11 cellular contexts compared by ENCODE assay signal in genomic region chr15:74653426-74654082, GRCh38. TPM values are rescaled to one million over a fixed set of nuclear protein-coding genes. Genes with fewer than 3 reads are reported as not detected.
A peak's percentile ranks its signal among the peaks of the same experiment; 100 is the strongest.
DNase-seq lines count a peak whose midpoint lies in the region; ATAC-seq and TF ChIP-seq lines count a peak whose summit lies in the region.
"Had no signal": no experiment of that assay in that cellular context is flagged by ENCODE, and none has a peak within 500 bp of the region (broad histone marks: within the 10 kb centered on the region; RNA-seq: fewer than 3 reads in every experiment).

No MANE protein-coding gene starts in this region.

- peaks cover 71% of the 10 kb centered on the region for H3K4me1 ChIP-seq in BLaER1
- H3K4me1 ChIP-seq in mucosa of descending colon (ENCODE audit: low read depth), result peaks cover 33% of the 10 kb centered on the region

- H3K27me3 ChIP-seq in BLaER1 (no peaks in the 10 kb centered on the region), dorsolateral prefrontal cortex (no peaks in the 10 kb centered on the region)

- TF ChIP-seq CTCF in dorsolateral prefrontal cortex (IDR thresholded peaks at IDR 0.05 in 54 of 56, conservative IDR thresholded peaks at IDR 0.05 in 2 of 56; ENCODE audit: low read depth in 1 of 56, partially characterized antibody in 56 of 56) (no peak), mucosa of descending colon (IDR thresholded peaks at IDR 0.05) (no peak)

- ATAC-seq in mucosa of descending colon (peak; percentile 63), HG02870 (IDR thresholded peaks at IDR 0.05; ENCODE audit: unreplicated experiment) (no peak), GM21576 (IDR thresholded peaks at IDR 0.05; ENCODE audit: unreplicated experiment) (no peak)

- H3K36me3 ChIP-seq in BLaER1, result peaks cover 32% of the 10 kb centered on the region; the same call in 1 of the 2 replicates
- no peaks in the 10 kb centered on the region for H3K36me3 ChIP-seq in mucosa of descending colon (ENCODE audit: low read depth)

- no peak overlapping the region for H3K4me3 ChIP-seq in BLaER1
- no peak overlapping the region for H3K4me3 ChIP-seq in dorsolateral prefrontal cortex
- H3K4me3 ChIP-seq in mucosa of descending colon, result no peak overlapping the region

- peaks cover 96% of the 10 kb centered on the region for H4K20me1 ChIP-seq in BLaER1

- 0 out of 2 replicates have a peak, but pooled peaks cover 10% of the 10 kb centered on the region for H3K9me3 ChIP-seq in BLaER1
- H3K9me3 ChIP-seq in mucosa of descending colon, result no peaks in the 10 kb centered on the region

- H3K9ac ChIP-seq in BLaER1, result peak overlapping the region; percentile 62; the same call in 1 of the 2 replicates

- H3K4me2 ChIP-seq in BLaER1, result peak overlapping the region; percentile 84

- DNase-seq in LHCN-M2 (ENCODE audit: low read depth) (peak; percentile 84), dorsolateral prefrontal cortex (no peak), mucosa of descending colon (peak in 1 of 3 donors; percentile 71), NCI-H187 treated with DMSO at 0.1 percent for 48 hours (lab: John Stamatoyannopoulos, UW) (no peak), activated gamma-delta T cell (lab: John Stamatoyannopoulos, UW) (no peak)
- DNase-seq: cortex of kidney, NCI-H1436, T1000 had no signal

- intact Hi-C loops in dorsolateral prefrontal cortex (cut with DNase I), result no loop called here
- intact Hi-C loops in mucosa of descending colon (cut with DNase I, micrococcal nuclease), result no loop called here

- H3K27ac ChIP-seq in BLaER1, result peak overlapping the region; percentile 51
- peak overlapping the region in 42 of 59 donors; percentile 1 to 75 (median 44) for H3K27ac ChIP-seq in dorsolateral prefrontal cortex

RNA-seq across cellular contexts. Expression of gene CLK3, which starts 37.9 kb away (rescaled TPM):
- 60.5 and 81.1 TPM in 2 replicates for total RNA-seq in LHCN-M2 (2014; rRNA removed)
- polyA plus RNA-seq in LHCN-M2 (2012), result 51.2 TPM
- 10 to 100 TPM; 41.9 to 96.5 (median 63.3) TPM for total RNA-seq in dorsolateral prefrontal cortex
- total RNA-seq in mucosa of descending colon, result 100 to 1,000 TPM in 2 of 3 donors, 10 to 100 TPM in 1; 92.7 to 120 (median 110) TPM

RNA-seq across cellular contexts. Expression of gene EDC3, which starts 42.3 kb away (rescaled TPM):
- total RNA-seq in LHCN-M2 (2014; rRNA removed) (5.1 and 8.7 TPM in 2 replicates), dorsolateral prefrontal cortex (10 to 100 TPM; 27.4 to 63.8 (median 38.5) TPM), mucosa of descending colon (10 to 100 TPM; 30.9 to 31.9 (median 31.6) TPM)
- polyA plus RNA-seq in LHCN-M2 (2012), result 22.7 TPM
